ENCODE assay signal across 8 cellular contexts in genomic region chr12:93167841-93168492, GRCh38.
DNase-seq lines count a peak whose midpoint lies in the region; ATAC-seq and TF ChIP-seq lines count a peak whose summit lies in the region.

No MANE protein-coding gene starts in this region.

- no peak for TF ChIP-seq POLR2A in thyroid gland (IDR thresholded peaks at IDR 0.05)

- H2BK120ac ChIP-seq in mesenchymal stem cell (ENCODE audit: low read depth, low read length): peak overlapping the region; percentile 49

- intact Hi-C loops in thyroid gland (cut with DNase I): no loop called here

- no peak overlapping the region for H3K4ac ChIP-seq in mesenchymal stem cell (ENCODE audit: low read depth in 1 of 2, low read length in 2 of 2)

- no peak overlapping the region for H2AK5ac ChIP-seq in mesenchymal stem cell (ENCODE audit: low read length, severe bottlenecking)

- peak overlapping the region; percentile 80 for H3K4me3 Mint-ChIP-seq in chondrocyte (ENCODE audit: unreplicated experiment)

- H3K9ac ChIP-seq in mesenchymal stem cell (ENCODE audit: low read length): peak overlapping the region; percentile 78

- H3K27me3 ChIP-seq in mesenchymal stem cell (ENCODE audit: control insufficient read depth in 1 of 2, insufficient read depth in 1 of 2, low read length in 2 of 2): no peaks in the 10 kb centered on the region
- H3K27me3 ChIP-seq in thyroid gland: no peaks in the 10 kb centered on the region

- ATAC-seq in GM21717 (IDR thresholded peaks at IDR 0.05; ENCODE audit: unreplicated experiment): peak; percentile 61

- 31% methylated on average over 9 of the region's 16 CpGs for WGBS in mesenchymal stem cell
- WGBS in thyroid gland, 2 donors: 23 to 28% methylated on average over 16 of the region's 16 CpGs

- H3K9me3 Mint-ChIP-seq in chondrocyte (ENCODE audit: low read depth): no peaks in the 10 kb centered on the region

- DNase-seq in GM13976 (ENCODE audit: low spot score) (peak; percentile 49), M059J (ENCODE audit: low read depth) (peak; percentile 46), chondrocyte (ENCODE audit: low spot score) (no peak), mesenchymal stem cell (peak; percentile 61), thyroid gland (peak in 1 of 2 donors; percentile 16), NK-92 (lab: John Stamatoyannopoulos, UW; ENCODE audit: unreplicated experiment) (no peak), NCI-H2171 treated with DMSO at 0.1 percent for 48 hours (lab: John Stamatoyannopoulos, UW) (no peak)

- H3K4me1 Mint-ChIP-seq in chondrocyte (ENCODE audit: low read depth): peaks cover 29% of the 10 kb centered on the region

- no peak overlapping the region for H4K8ac ChIP-seq in mesenchymal stem cell (ENCODE audit: low read length)

- no peak overlapping the region for H3K14ac ChIP-seq in mesenchymal stem cell (ENCODE audit: low read length in 2 of 2)

- no peaks in the 10 kb centered on the region for H3K9me3 ChIP-seq in mesenchymal stem cell (ENCODE audit: control insufficient read depth, low read length)
- H3K9me3 ChIP-seq in thyroid gland: no peaks in the 10 kb centered on the region

- H3K4me3 ChIP-seq in mesenchymal stem cell (ENCODE audit: insufficient read depth in 1 of 2, low read depth in 1 of 2, low read length in 2 of 2) (peak overlapping the region in 1 of 2 experiments; percentile 74), thyroid gland (replicated peaks in 1 of 3) (peak overlapping the region in 2 of 3 donors; percentile 16 to 26)

- no peaks in the 10 kb centered on the region for H3K27me3 Mint-ChIP-seq in chondrocyte (ENCODE audit: low read depth)

- no peak overlapping the region for H2AFZ ChIP-seq in mesenchymal stem cell (ENCODE audit: low read depth, low read length)

- no peaks in the 10 kb centered on the region for H3K36me3 Mint-ChIP-seq in chondrocyte (ENCODE audit: low read depth)

- TF ChIP-seq CTCF in GM13976 (IDR thresholded peaks at IDR 0.05; ENCODE audit: borderline replicate concordance, control extremely low read depth, extremely low read depth, insufficient read depth, missing control alignments): no peak
- TF ChIP-seq CTCF in chondrocyte (IDR thresholded peaks at IDR 0.05): no peak
- TF ChIP-seq CTCF in thyroid gland (IDR thresholded peaks at IDR 0.05): no peak

- no peak overlapping the region for H4K91ac ChIP-seq in mesenchymal stem cell (ENCODE audit: low read length)

- peak overlapping the region; percentile 88 for H3K27ac Mint-ChIP-seq in chondrocyte (ENCODE audit: unreplicated experiment)

- no peaks in the 10 kb centered on the region for H3K79me1 ChIP-seq in mesenchymal stem cell (replicated peaks; ENCODE audit: low read length, poor library complexity, severe bottlenecking)

- no peak overlapping the region for H2BK5ac ChIP-seq in mesenchymal stem cell (ENCODE audit: low read depth, low read length, poor library complexity, severe bottlenecking)

- no peak overlapping the region for H3K23ac ChIP-seq in mesenchymal stem cell (ENCODE audit: low read length in 2 of 2)

- H3K18ac ChIP-seq in mesenchymal stem cell (ENCODE audit: low read depth in 1 of 2, low read length in 2 of 2): peak overlapping the region; percentile 44 to 62

- H2BK12ac ChIP-seq in mesenchymal stem cell (ENCODE audit: low read length in 2 of 2): no peak overlapping the region

- H3K27ac ChIP-seq in mesenchymal stem cell (ENCODE audit: low read length, poor library complexity, severe bottlenecking) (no peak overlapping the region), thyroid gland (no peak overlapping the region)

- H3K4me2 ChIP-seq in mesenchymal stem cell (ENCODE audit: low read length, poor library complexity, severe bottlenecking): peak overlapping the region; percentile 56

- H3K4me1 ChIP-seq in mesenchymal stem cell (ENCODE audit: control insufficient read depth, insufficient read depth, low read depth, low read length) (no peaks in the 10 kb centered on the region), thyroid gland (no peaks in the 10 kb centered on the region)

- H2BK15ac ChIP-seq in mesenchymal stem cell (ENCODE audit: low read depth, poor library complexity, severe bottlenecking): peak overlapping the region; percentile 12

- H3K36me3 ChIP-seq in mesenchymal stem cell (ENCODE audit: control insufficient read depth in 1 of 2, insufficient read depth in 2 of 2, low read depth in 1 of 2, low read length in 2 of 2): no peaks in the 10 kb centered on the region
- no peaks in the 10 kb centered on the region for H3K36me3 ChIP-seq in thyroid gland

- in situ Hi-C loops in GM13976 (cut with MboI; ENCODE audit: low sequenced_read_pairs, unreplicated experiment): no loop called here

Comparison
In these comparisons a context has a peak if more than half of its experiments do, and no peak if none do; other contexts are left out.
1. DNase-seq: peak in GM13976 (single experiment), M059J (single experiment) and mesenchymal stem cell (single experiment); none in chondrocyte (single experiment), NK-92 (single experiment) and NCI-H2171 treated with DMSO at 0.1 percent for 48 hours (single experiment).